ENCODE assay signal across 9 cellular contexts in genomic region chr20:53656653-53657288, GRCh38.
DNase-seq lines count a peak whose midpoint lies in the region; ATAC-seq and TF ChIP-seq lines count a peak whose summit lies in the region.
"Had no signal": no experiment of that assay in that cellular context is flagged by ENCODE, and none has a peak within 500 bp of the region (broad histone marks: within the 10 kb centered on the region; RNA-seq: fewer than 3 reads in every experiment).

No MANE protein-coding gene starts in this region.

- no peak for ATAC-seq in T-helper 17 cell
- ATAC-seq in GM21390 (IDR thresholded peaks at IDR 0.05; ENCODE audit: unreplicated experiment): no peak
- no peak for ATAC-seq in GM19395 (IDR thresholded peaks at IDR 0.05; ENCODE audit: unreplicated experiment)

- intact Hi-C loops in activated naive CD4-positive, alpha-beta T cell treated with anti-CD3 and anti-CD28 coated beads for 36 hours (cut with micrococcal nuclease): loop anchor here (5.0 kb wide), 1 partner anchor 261 kb away; no protein-coding TSS in a partner anchor
- intact Hi-C loops in transverse colon (cut with DNase I; ENCODE audit: low total_unique reads): no loop called here

- H3K27me3 Mint-ChIP-seq in activated naive CD4-positive, alpha-beta T cell treated with anti-CD3 and anti-CD28 coated beads for 36 hours (ENCODE audit: low read depth): no peaks in the 10 kb centered on the region
- no peaks in the 10 kb centered on the region for H3K27me3 Mint-ChIP-seq in T-helper 17 cell

- no peak for DNase-seq in activated naive CD4-positive, alpha-beta T cell treated with anti-CD3 and anti-CD28 coated beads for 36 hours
- no peak for DNase-seq in activated naive CD4-positive, alpha-beta T cell treated with Interleukin-2 at 50 U/mL for 16 hours
- DNase-seq in T-helper 17 cell (no peak), fibroblast of the aortic adventitia (ENCODE audit: low read depth) (peak; percentile 61), transverse colon (no peak), amygdala (lab: John Stamatoyannopoulos, UW) (no peak)
- DNase-seq: NCI-H187 had no signal

- no peaks in the 10 kb centered on the region for H3K36me3 ChIP-seq in transverse colon

- CTCF ChIA-PET in activated naive CD4-positive, alpha-beta T cell treated with anti-CD3 and anti-CD28 coated beads for 36 hours (lab: Charles Lee): interaction anchor here (0.6 to 0.7 kb wide), 3 partner anchors 11 to 212 kb away, joined by 3 to 6 read pairs (median 4); no protein-coding TSS in a partner anchor

- H3K9me3 ChIP-seq in T-helper 17 cell (ENCODE audit: control insufficient read depth, low read length, poor library complexity, severe bottlenecking): no peaks in the 10 kb centered on the region
- no peaks in the 10 kb centered on the region for H3K9me3 ChIP-seq in transverse colon

- H3K4me1 Mint-ChIP-seq in activated naive CD4-positive, alpha-beta T cell treated with anti-CD3 and anti-CD28 coated beads for 36 hours (ENCODE audit: low read depth): peaks cover 75% of the 10 kb centered on the region
- H3K4me1 Mint-ChIP-seq in T-helper 17 cell: peaks cover 48% of the 10 kb centered on the region

- H3K4me1 ChIP-seq in transverse colon: peaks cover 11 to 75% (median 39%) of the 10 kb centered on the region in 4 donors

- no peaks in the 10 kb centered on the region for H3K9me3 Mint-ChIP-seq in activated naive CD4-positive, alpha-beta T cell treated with anti-CD3 and anti-CD28 coated beads for 36 hours

- TF ChIP-seq POLR2A in transverse colon (IDR thresholded peaks at IDR 0.05): no peak

- no peak for TF ChIP-seq EP300 in transverse colon (IDR thresholded peaks at IDR 0.05; ENCODE audit: low read depth)

- H3K4me3 Mint-ChIP-seq in activated naive CD4-positive, alpha-beta T cell treated with anti-CD3 and anti-CD28 coated beads for 36 hours: no peak overlapping the region
- H3K4me3 Mint-ChIP-seq in T-helper 17 cell: peak overlapping the region; percentile 62

- TF ChIP-seq CTCF in fibroblast of the aortic adventitia (IDR thresholded peaks at IDR 0.05; ENCODE audit: insufficient read depth, low read length) (no peak), transverse colon (IDR thresholded peaks at IDR 0.05) (no peak)

- H3K36me3 Mint-ChIP-seq in activated naive CD4-positive, alpha-beta T cell treated with anti-CD3 and anti-CD28 coated beads for 36 hours (ENCODE audit: low read depth): no peaks in the 10 kb centered on the region
- no peaks in the 10 kb centered on the region for H3K36me3 Mint-ChIP-seq in T-helper 17 cell (ENCODE audit: low read depth)

- peak overlapping the region; percentile 22 for H3K27ac Mint-ChIP-seq in activated naive CD4-positive, alpha-beta T cell treated with anti-CD3 and anti-CD28 coated beads for 36 hours
- peak overlapping the region; percentile 96 for H3K27ac Mint-ChIP-seq in T-helper 17 cell

- H3K27me3 ChIP-seq in transverse colon: no peaks in the 10 kb centered on the region

- H3K4me3 ChIP-seq in fibroblast of the aortic adventitia (ENCODE audit: low read depth, low read length) (no peak overlapping the region), transverse colon (no peak overlapping the region)

- H3K27ac ChIP-seq in transverse colon: peak overlapping the region; percentile 54 to 91 (median 74)

- in situ Hi-C loops in transverse colon (cut with MboI; ENCODE audit: low pct_ligation_motif_present in 1 of 4, low pct_unique_long_range_greater_than_20kb in 1 of 4, low sequenced_read_pairs in 3 of 4): no loop called here

- 56 to 64% methylated on average over 3 of the region's 3 CpGs for WGBS in transverse colon (ENCODE audit: low coverage in 1 of 2), 2 donors
